In the genomic region with DNA sequence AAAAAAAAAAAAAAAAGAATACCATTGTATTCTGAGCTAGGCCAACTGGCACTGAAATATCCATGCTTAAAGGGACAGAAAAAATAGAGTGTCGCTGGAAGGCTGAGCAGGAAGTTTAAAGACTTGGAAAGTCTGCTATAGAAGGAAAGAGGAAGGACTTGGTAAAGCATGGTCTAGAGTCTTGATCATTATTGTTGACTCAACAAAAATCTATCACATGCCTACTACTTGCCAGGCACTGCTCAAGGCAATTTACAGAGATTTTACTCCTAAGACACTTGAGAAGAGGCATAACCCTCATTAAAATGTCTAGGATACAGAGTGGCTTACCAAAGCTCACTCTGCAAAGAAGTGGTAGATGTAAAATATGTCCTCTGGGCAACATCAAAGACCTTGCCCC, we compare ENCODE assay signal across 27 cellular contexts.
"Had no signal": no experiment of that assay in that cellular context is flagged by ENCODE, and none has a peak within 500 bp of the region (broad histone marks: within the 10 kb centered on the region; RNA-seq: fewer than 3 reads in every experiment).

No MANE protein-coding gene starts in this region.

- H3K27me3 ChIP-seq: neutrophil, pancreas, spleen, stomach, thyroid gland, tibial nerve, upper lobe of left lung, vagina had no signal

- DNase-seq: naive thymus-derived CD8-positive, alpha-beta T cell; nephron progenitor cell; pancreas; posterior cingulate gyrus; psoas muscle; right cardiac atrium; spleen; stimulated activated CD4-positive, alpha-beta T cell treated with anti-CD3 and anti-CD28 coated beads, Interleukin-12 subunit alpha, Interleukin-12 subunit beta, amount 100 ng/mL, for 4 hours; stimulated activated CD4-positive, alpha-beta T cell treated with anti-CD3 and anti-CD28 coated beads, Interleukin-2, amount 100 ng/mL, for 24 hours; stimulated activated CD4-positive, alpha-beta T cell treated with anti-CD3 and anti-CD28 coated beads, Interleukin-2, amount 100 ng/mL, for 48 hours; stimulated activated CD4-positive, alpha-beta T cell treated with anti-CD3 and anti-CD28 coated beads, Interleukin-4, amount 100 ng/mL, for 24 hours; stimulated activated naive B cell treated with anti-CD40 and anti-IgM and Interleukin-4, amounts not matched to agents 10 μg/mL and 1 μg/mL and 100 μg/mL, for 72 hours; stimulated activated naive CD4-positive, alpha-beta T cell treated with Interleukin-2 at 50 U/mL for 16 hours; stomach; thyroid gland; trophoblast cell; upper lobe of left lung had no signal

- H3K9me3 ChIP-seq: neutrophil, pancreas, psoas muscle, spleen, stomach, thoracic aorta, thyroid gland, tibial nerve, upper lobe of left lung, vagina had no signal

- H3K4me3 ChIP-seq: pancreas, psoas muscle, skin epidermis, smooth muscle cell, spleen, stomach, thoracic aorta, thyroid gland, tibial nerve, upper lobe of left lung, vagina had no signal

- H3K4me1 ChIP-seq: pancreas, spleen, stomach, thyroid gland, upper lobe of left lung, vagina had no signal

- ATAC-seq: naive thymus-derived CD8-positive, alpha-beta T cell; natural killer cell treated with Interleukin-12 subunit alpha and Interleukin-12 subunit beta and Interleukin-15 and Interleukin-18, amount 100 ng/mL, for 72 hours; pancreas; psoas muscle; right cardiac atrium; sciatic nerve; stimulated activated effector memory CD8-positive, alpha-beta T cell treated with anti-CD3 and anti-CD28 coated beads, Interleukin-12 subunit alpha, Interleukin-12 subunit beta, amount 100 ng/mL, for 72 hours; stimulated activated naive B cell treated with anti-CD40 and anti-IgM and Interleukin-4, amounts not matched to agents 10 μg/mL and 1 μg/mL and 100 μg/mL, for 72 hours had no signal

- H3K36me3 ChIP-seq: neutrophil, pancreas, spleen, stomach, thoracic aorta, thyroid gland, tibial nerve, upper lobe of left lung, vagina had no signal

- H3K4me2 ChIP-seq: smooth muscle cell had no signal

- H3K27ac ChIP-seq: neutrophil, pancreas, psoas muscle, skin epidermis, spleen, stomach, thoracic aorta, thyroid gland, upper lobe of left lung, vagina had no signal

- FAIRE-seq: pancreas, urothelium cell line had no signal
